ENCODE assay signal across 20 cellular contexts in the genomic region with DNA sequence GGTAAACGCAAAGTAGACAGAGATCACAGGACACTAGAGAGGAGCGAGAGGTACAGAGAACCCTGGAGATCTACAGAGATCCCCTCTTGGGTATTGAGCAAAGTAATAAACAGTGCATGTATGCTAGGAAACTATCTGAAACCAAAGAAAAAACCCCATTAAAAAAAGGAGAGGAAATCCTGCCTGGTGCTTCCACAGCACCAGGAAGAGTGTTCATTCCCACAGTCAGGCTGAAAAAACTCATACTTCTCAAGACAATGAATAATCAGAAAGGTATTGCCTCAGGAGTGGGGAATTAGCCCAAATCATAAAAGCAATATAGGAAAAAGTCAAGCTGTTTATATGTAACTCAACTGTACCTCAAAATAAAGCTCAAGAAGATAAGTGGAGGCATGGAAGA.
"Had no signal": no experiment of that assay in that cellular context is flagged by ENCODE, and none has a peak within 500 bp of the region (broad histone marks: within the 10 kb centered on the region; RNA-seq: fewer than 3 reads in every experiment).

No MANE protein-coding gene starts in this region.

- DNase-seq: activated CD4-positive, alpha-beta T cell treated with anti-CD3 and anti-CD28 coated beads for 1 hour; activated CD8-positive, alpha-beta memory T cell treated with anti-CD3 and anti-CD28 coated beads for 24 hours; activated CD8-positive, alpha-beta memory T cell treated with anti-CD3 and anti-CD28 coated beads, Interleukin-2, amount 50 U/mL, for 48 hours; activated effector memory CD4-positive, alpha-beta T cell treated with anti-CD3 and anti-CD28 coated beads, Interleukin-2, amount 50 U/mL, for 16 hours; activated T-cell treated with anti-CD3 and anti-CD28 coated beads, Interleukin-2, amount 50 U/mL, for 48 hours; adrenal gland; dorsolateral prefrontal cortex; erythroblast; gastrocnemius medialis; heart left ventricle; left ventricle myocardium superior; mesendoderm; naive thymus-derived CD8-positive, alpha-beta T cell; stimulated activated CD4-positive, alpha-beta T cell treated with anti-CD3 and anti-CD28 coated beads, Interleukin-12 subunit alpha, Interleukin-12 subunit beta, amount 100 ng/mL, for 4 hours; stimulated activated CD4-positive, alpha-beta T cell treated with anti-CD3 and anti-CD28 coated beads, Interleukin-1b, Interleukin-23, amount 100 ng/mL, for 48 hours; stimulated activated CD8-positive, alpha-beta memory T cell treated with anti-CD3 and anti-CD28 coated beads, Interleukin-4, amount 100 ng/mL, for 48 hours; stimulated activated naive CD4-positive, alpha-beta T cell; thyroid gland; WERI-Rb-1 had no signal

- H3K36me3 ChIP-seq: adrenal gland, WERI-Rb-1 had no signal

- H3K27me3 ChIP-seq: adrenal gland, cardiac muscle cell, dorsolateral prefrontal cortex, gastrocnemius medialis, heart left ventricle, thyroid gland had no signal

- H3K4me1 ChIP-seq: adrenal gland, gastrocnemius medialis, heart left ventricle, thyroid gland had no signal

- ATAC-seq: gastrocnemius medialis; heart left ventricle; left ventricle myocardium superior; naive thymus-derived CD8-positive, alpha-beta T cell had no signal

- H3K9me3 ChIP-seq: adrenal gland, gastrocnemius medialis, heart left ventricle, thyroid gland had no signal

- H3K4me3 ChIP-seq: adrenal gland, cardiac muscle cell, dorsolateral prefrontal cortex, gastrocnemius medialis, heart left ventricle, thyroid gland had no signal
